ENCODE assay signal across 1 cellular context in the genomic region with DNA sequence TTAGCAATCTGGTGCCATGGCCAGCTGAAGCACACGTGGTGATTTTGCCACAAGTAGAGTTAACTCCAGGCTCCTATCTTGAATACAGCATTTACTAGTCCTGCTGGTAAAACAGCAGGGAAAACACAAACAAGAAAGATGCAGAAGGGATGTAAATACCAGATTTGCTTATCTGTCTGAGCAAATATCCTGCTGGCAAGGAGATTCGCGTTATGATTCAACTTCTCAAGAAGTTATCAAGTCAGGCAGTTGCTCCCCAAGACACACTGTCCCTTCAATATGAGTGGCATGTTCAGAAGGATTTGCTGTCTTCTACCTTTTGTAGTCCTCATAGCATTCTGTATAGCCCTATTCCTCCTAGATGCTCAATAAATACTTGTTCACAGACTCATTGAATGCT.
TF ChIP-seq lines count a peak whose summit lies in the region.

No MANE protein-coding gene starts in this region.

TF ChIP-seq in GM23338, 12 proteins besides CTCF, POLR2A, EP300 and RAD21 (continued from another document):
- TF ChIP-seq, protein P1, sequence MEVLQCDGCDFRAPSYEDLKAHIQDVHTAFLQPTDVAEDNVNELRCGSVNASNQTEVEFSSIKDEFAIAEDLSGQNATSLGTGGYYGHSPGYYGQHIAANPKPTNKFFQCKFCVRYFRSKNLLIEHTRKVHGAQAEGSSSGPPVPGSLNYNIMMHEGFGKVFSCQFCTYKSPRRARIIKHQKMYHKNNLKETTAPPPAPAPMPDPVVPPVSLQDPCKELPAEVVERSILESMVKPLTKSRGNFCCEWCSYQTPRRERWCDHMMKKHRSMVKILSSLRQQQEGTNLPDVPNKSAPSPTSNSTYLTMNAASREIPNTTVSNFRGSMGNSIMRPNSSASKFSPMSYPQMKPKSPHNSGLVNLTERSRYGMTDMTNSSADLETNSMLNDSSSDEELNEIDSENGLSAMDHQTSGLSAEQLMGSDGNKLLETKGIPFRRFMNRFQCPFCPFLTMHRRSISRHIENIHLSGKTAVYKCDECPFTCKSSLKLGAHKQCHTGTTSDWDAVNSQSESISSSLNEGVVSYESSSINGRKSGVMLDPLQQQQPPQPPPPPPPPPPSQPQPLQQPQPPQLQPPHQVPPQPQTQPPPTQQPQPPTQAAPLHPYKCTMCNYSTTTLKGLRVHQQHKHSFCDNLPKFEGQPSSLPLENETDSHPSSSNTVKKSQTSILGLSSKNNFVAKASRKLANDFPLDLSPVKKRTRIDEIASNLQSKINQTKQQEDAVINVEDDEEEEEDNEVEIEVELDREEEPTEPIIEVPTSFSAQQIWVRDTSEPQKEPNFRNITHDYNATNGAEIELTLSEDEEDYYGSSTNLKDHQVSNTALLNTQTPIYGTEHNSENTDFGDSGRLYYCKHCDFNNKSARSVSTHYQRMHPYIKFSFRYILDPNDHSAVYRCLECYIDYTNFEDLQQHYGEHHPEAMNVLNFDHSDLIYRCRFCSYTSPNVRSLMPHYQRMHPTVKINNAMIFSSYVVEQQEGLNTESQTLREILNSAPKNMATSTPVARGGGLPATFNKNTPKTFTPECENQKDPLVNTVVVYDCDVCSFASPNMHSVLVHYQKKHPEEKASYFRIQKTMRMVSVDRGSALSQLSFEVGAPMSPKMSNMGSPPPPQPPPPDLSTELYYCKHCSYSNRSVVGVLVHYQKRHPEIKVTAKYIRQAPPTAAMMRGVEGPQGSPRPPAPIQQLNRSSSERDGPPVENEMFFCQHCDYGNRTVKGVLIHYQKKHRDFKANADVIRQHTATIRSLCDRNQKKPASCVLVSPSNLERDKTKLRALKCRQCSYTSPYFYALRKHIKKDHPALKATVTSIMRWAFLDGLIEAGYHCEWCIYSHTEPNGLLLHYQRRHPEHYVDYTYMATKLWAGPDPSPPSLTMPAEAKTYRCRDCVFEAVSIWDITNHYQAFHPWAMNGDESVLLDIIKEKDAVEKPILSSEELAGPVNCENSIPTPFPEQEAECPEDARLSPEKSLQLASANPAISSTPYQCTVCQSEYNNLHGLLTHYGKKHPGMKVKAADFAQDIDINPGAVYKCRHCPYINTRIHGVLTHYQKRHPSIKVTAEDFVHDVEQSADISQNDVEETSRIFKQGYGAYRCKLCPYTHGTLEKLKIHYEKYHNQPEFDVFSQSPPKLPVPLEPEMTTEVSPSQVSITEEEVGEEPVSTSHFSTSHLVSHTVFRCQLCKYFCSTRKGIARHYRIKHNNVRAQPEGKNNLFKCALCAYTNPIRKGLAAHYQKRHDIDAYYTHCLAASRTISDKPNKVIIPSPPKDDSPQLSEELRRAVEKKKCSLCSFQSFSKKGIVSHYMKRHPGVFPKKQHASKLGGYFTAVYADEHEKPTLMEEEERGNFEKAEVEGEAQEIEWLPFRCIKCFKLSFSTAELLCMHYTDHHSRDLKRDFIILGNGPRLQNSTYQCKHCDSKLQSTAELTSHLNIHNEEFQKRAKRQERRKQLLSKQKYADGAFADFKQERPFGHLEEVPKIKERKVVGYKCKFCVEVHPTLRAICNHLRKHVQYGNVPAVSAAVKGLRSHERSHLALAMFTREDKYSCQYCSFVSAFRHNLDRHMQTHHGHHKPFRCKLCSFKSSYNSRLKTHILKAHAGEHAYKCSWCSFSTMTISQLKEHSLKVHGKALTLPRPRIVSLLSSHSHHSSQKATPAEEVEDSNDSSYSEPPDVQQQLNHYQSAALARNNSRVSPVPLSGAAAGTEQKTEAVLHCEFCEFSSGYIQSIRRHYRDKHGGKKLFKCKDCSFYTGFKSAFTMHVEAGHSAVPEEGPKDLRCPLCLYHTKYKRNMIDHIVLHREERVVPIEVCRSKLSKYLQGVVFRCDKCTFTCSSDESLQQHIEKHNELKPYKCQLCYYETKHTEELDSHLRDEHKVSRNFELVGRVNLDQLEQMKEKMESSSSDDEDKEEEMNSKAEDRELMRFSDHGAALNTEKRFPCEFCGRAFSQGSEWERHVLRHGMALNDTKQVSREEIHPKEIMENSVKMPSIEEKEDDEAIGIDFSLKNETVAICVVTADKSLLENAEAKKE (CRISPR knock-in tag; IDR thresholded peaks at IDR 0.05): no peak
- TF ChIP-seq JUNB (IDR thresholded peaks at IDR 0.05; ENCODE audit: unreplicated experiment): no peak
- TF ChIP-seq, protein P2, sequence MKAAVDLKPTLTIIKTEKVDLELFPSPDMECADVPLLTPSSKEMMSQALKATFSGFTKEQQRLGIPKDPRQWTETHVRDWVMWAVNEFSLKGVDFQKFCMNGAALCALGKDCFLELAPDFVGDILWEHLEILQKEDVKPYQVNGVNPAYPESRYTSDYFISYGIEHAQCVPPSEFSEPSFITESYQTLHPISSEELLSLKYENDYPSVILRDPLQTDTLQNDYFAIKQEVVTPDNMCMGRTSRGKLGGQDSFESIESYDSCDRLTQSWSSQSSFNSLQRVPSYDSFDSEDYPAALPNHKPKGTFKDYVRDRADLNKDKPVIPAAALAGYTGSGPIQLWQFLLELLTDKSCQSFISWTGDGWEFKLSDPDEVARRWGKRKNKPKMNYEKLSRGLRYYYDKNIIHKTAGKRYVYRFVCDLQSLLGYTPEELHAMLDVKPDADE (IDR thresholded peaks at IDR 0.05): no peak
- TF ChIP-seq NANOG (IDR thresholded peaks at IDR 0.05; ENCODE audit: borderline replicate concordance): no peak
- TF ChIP-seq EZH2phosphoT487 (IDR thresholded peaks at IDR 0.05; ENCODE audit: unreplicated experiment): no peak
- TF ChIP-seq POLR2AphosphoS5 (IDR thresholded peaks at IDR 0.05; ENCODE audit: low read depth): no peak
- TF ChIP-seq STAT1 (IDR thresholded peaks at IDR 0.05; ENCODE audit: unreplicated experiment): no peak
- TF ChIP-seq, protein P3, sequence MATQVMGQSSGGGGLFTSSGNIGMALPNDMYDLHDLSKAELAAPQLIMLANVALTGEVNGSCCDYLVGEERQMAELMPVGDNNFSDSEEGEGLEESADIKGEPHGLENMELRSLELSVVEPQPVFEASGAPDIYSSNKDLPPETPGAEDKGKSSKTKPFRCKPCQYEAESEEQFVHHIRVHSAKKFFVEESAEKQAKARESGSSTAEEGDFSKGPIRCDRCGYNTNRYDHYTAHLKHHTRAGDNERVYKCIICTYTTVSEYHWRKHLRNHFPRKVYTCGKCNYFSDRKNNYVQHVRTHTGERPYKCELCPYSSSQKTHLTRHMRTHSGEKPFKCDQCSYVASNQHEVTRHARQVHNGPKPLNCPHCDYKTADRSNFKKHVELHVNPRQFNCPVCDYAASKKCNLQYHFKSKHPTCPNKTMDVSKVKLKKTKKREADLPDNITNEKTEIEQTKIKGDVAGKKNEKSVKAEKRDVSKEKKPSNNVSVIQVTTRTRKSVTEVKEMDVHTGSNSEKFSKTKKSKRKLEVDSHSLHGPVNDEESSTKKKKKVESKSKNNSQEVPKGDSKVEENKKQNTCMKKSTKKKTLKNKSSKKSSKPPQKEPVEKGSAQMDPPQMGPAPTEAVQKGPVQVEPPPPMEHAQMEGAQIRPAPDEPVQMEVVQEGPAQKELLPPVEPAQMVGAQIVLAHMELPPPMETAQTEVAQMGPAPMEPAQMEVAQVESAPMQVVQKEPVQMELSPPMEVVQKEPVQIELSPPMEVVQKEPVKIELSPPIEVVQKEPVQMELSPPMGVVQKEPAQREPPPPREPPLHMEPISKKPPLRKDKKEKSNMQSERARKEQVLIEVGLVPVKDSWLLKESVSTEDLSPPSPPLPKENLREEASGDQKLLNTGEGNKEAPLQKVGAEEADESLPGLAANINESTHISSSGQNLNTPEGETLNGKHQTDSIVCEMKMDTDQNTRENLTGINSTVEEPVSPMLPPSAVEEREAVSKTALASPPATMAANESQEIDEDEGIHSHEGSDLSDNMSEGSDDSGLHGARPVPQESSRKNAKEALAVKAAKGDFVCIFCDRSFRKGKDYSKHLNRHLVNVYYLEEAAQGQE (IDR thresholded peaks at IDR 0.05; ENCODE audit: unreplicated experiment): no peak
- TF ChIP-seq ZNF114 (CRISPR knock-in tag; IDR thresholded peaks at IDR 0.05): no peak
- no peak for TF ChIP-seq CREB1 (CRISPR knock-in tag; IDR thresholded peaks at IDR 0.05; ENCODE audit: low read depth)
